Comparison of ENCODE assay signal across 1 cellular context in genomic region chr5:142770650-142771609, GRCh38.
TF ChIP-seq lines count a peak whose summit lies in the region.

No MANE protein-coding gene starts in this region.

TF ChIP-seq in HepG2, 621 proteins besides CTCF, POLR2A, EP300 and RAD21 (continued from another document and continues in another):
- TF ChIP-seq THAP7 (CRISPR knock-in tag; IDR thresholded peaks at IDR 0.05) (0 out of 2 replicates have a peak, but pooled peaks have one; percentile 45), MIXL1 (CRISPR knock-in tag; IDR thresholded peaks at IDR 0.05) (no peak), SOX6 (IDR thresholded peaks at IDR 0.05) (no peak), SOX6 (CRISPR knock-in tag; IDR thresholded peaks at IDR 0.05) (peak; percentile 58), NCOR1 (IDR thresholded peaks at IDR 0.05; ENCODE audit: borderline replicate concordance, low read length) (no peak), ZNF512 (CRISPR knock-in tag; IDR thresholded peaks at IDR 0.05) (peak; percentile 59; the same call in 1 of the 2 replicates), ZNF598 (CRISPR knock-in tag; IDR thresholded peaks at IDR 0.05; ENCODE audit: borderline replicate concordance) (peak; percentile 55; the same call in 1 of the 2 replicates), ZNF510 (CRISPR knock-in tag; IDR thresholded peaks at IDR 0.05; ENCODE audit: low read depth) (no peak), ZMYM4 (CRISPR knock-in tag; IDR thresholded peaks at IDR 0.05) (peak; percentile 43; the same call in 1 of the 2 replicates), ETV5 (CRISPR knock-in tag; IDR thresholded peaks at IDR 0.05; ENCODE audit: borderline replicate concordance) (no peak), KLF9 (CRISPR knock-in tag; IDR thresholded peaks at IDR 0.05; ENCODE audit: low read depth) (0 out of 2 replicates have a peak, but pooled peaks have one; percentile 50), ARID2 (CRISPR knock-in tag; IDR thresholded peaks at IDR 0.05; ENCODE audit: borderline replicate concordance) (peak; percentile 78; the same call in 1 of the 2 replicates), KDM2A (CRISPR knock-in tag; IDR thresholded peaks at IDR 0.05; ENCODE audit: borderline replicate concordance, low read depth) (peak; percentile 71), ELF1 (CRISPR knock-in tag; IDR thresholded peaks at IDR 0.05) (0 out of 2 replicates have a peak, but pooled peaks have one; percentile 10), ZGPAT (CRISPR knock-in tag; IDR thresholded peaks at IDR 0.05) (peak; percentile 69), TBX2 (CRISPR knock-in tag; IDR thresholded peaks at IDR 0.05; ENCODE audit: borderline replicate concordance) (peak; percentile 73), DNMT3B (CRISPR knock-in tag; conservative IDR thresholded peaks at IDR 0.05) (no peak), BORCS8-MEF2B (CRISPR knock-in tag; IDR thresholded peaks at IDR 0.05) (peak; percentile 68; the same call in 1 of the 2 replicates), ZNF235 (CRISPR knock-in tag; IDR thresholded peaks at IDR 0.05; ENCODE audit: borderline replicate concordance) (no peak), ZNF124 (CRISPR knock-in tag; IDR thresholded peaks at IDR 0.05) (0 out of 2 replicates have a peak, but pooled peaks have one; percentile 54), PRDM15 (CRISPR knock-in tag; IDR thresholded peaks at IDR 0.05) (no peak), ZFYVE20 (CRISPR knock-in tag; IDR thresholded peaks at IDR 0.05; ENCODE audit: borderline replicate concordance, low read depth) (0 out of 2 replicates have a peak, but pooled peaks have one; percentile 60), ZNF710 (CRISPR knock-in tag; IDR thresholded peaks at IDR 0.05; ENCODE audit: borderline replicate concordance) (0 out of 2 replicates have a peak, but pooled peaks have one; percentile 65), ZNF280B (CRISPR knock-in tag; IDR thresholded peaks at IDR 0.05; ENCODE audit: borderline replicate concordance) (peak; percentile 82), PHF21A (CRISPR knock-in tag; IDR thresholded peaks at IDR 0.05) (peak; percentile 84), CREB3 (CRISPR knock-in tag; IDR thresholded peaks at IDR 0.05) (no peak), TEAD3 (CRISPR knock-in tag; optimal IDR thresholded peaks at IDR 0.05; ENCODE audit: borderline replicate concordance) (peak; percentile 54), GMEB1 (CRISPR knock-in tag; IDR thresholded peaks at IDR 0.05; ENCODE audit: borderline replicate concordance) (0 out of 2 replicates have a peak, but pooled peaks have one; percentile 48), REL (CRISPR knock-in tag; conservative IDR thresholded peaks at IDR 0.05) (peak; percentile 77), ZBTB43 (CRISPR knock-in tag; conservative IDR thresholded peaks at IDR 0.05) (no peak), HDAC2 (CRISPR knock-in tag; IDR thresholded peaks at IDR 0.05) (peak; percentile 57; the same call in 1 of the 2 replicates), RAD51 (IDR thresholded peaks at IDR 0.05; ENCODE audit: borderline replicate concordance) (no peak), CCDC6 (CRISPR knock-in tag; IDR thresholded peaks at IDR 0.05) (peak; percentile 51; the same call in 1 of the 2 replicates), NAIF1 (CRISPR knock-in tag; IDR thresholded peaks at IDR 0.05; ENCODE audit: borderline replicate concordance) (peak; percentile 77; the same call in 1 of the 2 replicates), SALL1 (CRISPR knock-in tag; IDR thresholded peaks at IDR 0.05) (peak; percentile 44; the same call in 1 of the 2 replicates), ZNF331 (CRISPR knock-in tag; IDR thresholded peaks at IDR 0.05) (peak; percentile 52; the same call in 1 of the 2 replicates), ZNF772 (CRISPR knock-in tag; IDR thresholded peaks at IDR 0.05) (peak; percentile 75; the same call in 1 of the 2 replicates), MATR3 (CRISPR knock-in tag; IDR thresholded peaks at IDR 0.05) (no peak), ZNF292 (CRISPR knock-in tag; IDR thresholded peaks at IDR 0.05; ENCODE audit: borderline replicate concordance, low read depth) (peak; percentile 93), ZBTB38 (CRISPR knock-in tag; IDR thresholded peaks at IDR 0.05) (peak; percentile 62; the same call in 1 of the 2 replicates), ARNT2 (CRISPR knock-in tag; IDR thresholded peaks at IDR 0.05; ENCODE audit: low read depth) (peak; percentile 40; the same call in 1 of the 2 replicates), MXD1 (CRISPR knock-in tag; IDR thresholded peaks at IDR 0.05) (peak; percentile 44; the same call in 1 of the 2 replicates), ZNF550 (CRISPR knock-in tag; IDR thresholded peaks at IDR 0.05; ENCODE audit: borderline replicate concordance) (no peak), MXD3 (CRISPR knock-in tag; IDR thresholded peaks at IDR 0.05) (peak; percentile 55; the same call in 1 of the 2 replicates)
